In genomic region chr6:46899636-46900035, GRCh38 we compare ENCODE assay signal across 20 cellular contexts. TPM values are rescaled to one million over a fixed set of nuclear protein-coding genes. Genes with fewer than 3 reads are reported as not detected.
"Had no signal": no experiment of that assay in that cellular context is flagged by ENCODE, and none has a peak within 500 bp of the region (broad histone marks: within the 10 kb centered on the region; RNA-seq: fewer than 3 reads in every experiment).

No MANE protein-coding gene starts in this region.

- H3K9me3 Mint-ChIP-seq: activated CD4-positive, alpha-beta T cell treated with anti-CD3 and anti-CD28 coated beads, Interleukin-2, amount 10 ng/mL, durations not matched to agents 7 days and 5 days; activated naive CD4-positive, alpha-beta T cell treated with anti-CD3 and anti-CD28 coated beads, Interleukin-2, amount 10 ng/mL, durations not matched to agents 7 days and 5 days; activated T-helper 2 cell treated with anti-CD3 and anti-CD28 coated beads, Interferon-gamma antibody, Interleukin-2, Interleukin-4, amounts not matched to agents 10 μg/mL and 5 μg/mL and 100 μg/mL, durations not matched to agents 14 hours and 24 hours and 36 hours; dendritic cell treated with granulocyte-macrophage colony-stimulating factor and Interleukin-4, amounts not matched to agents 40 ng/mL and 50 ng/mL, for 4 days; effector memory CD8-positive, alpha-beta T cell; naive thymus-derived CD8-positive, alpha-beta T cell had no signal

- H3K4me3 ChIP-seq: adrenal gland, body of pancreas, smooth muscle cell had no signal

- H3K27ac Mint-ChIP-seq: activated CD4-positive, alpha-beta T cell treated with anti-CD3 and anti-CD28 coated beads, Interleukin-2, amount 10 ng/mL, durations not matched to agents 7 days and 5 days; activated naive CD4-positive, alpha-beta T cell treated with anti-CD3 and anti-CD28 coated beads, Interleukin-2, amount 10 ng/mL, durations not matched to agents 7 days and 5 days; activated T-helper 2 cell treated with anti-CD3 and anti-CD28 coated beads, Interferon-gamma antibody, Interleukin-2, Interleukin-4, amounts not matched to agents 10 μg/mL and 5 μg/mL and 100 μg/mL, durations not matched to agents 14 hours and 24 hours and 36 hours; dendritic cell treated with granulocyte-macrophage colony-stimulating factor and Interleukin-4, amounts not matched to agents 40 ng/mL and 50 ng/mL, for 4 days; effector memory CD8-positive, alpha-beta T cell; stimulated activated naive B cell treated with anti-CD40 and anti-IgM and Interleukin-4, amounts not matched to agents 10 μg/mL and 1 μg/mL and 100 μg/mL, for 72 hours had no signal

- H3K4me1 Mint-ChIP-seq: activated CD4-positive, alpha-beta T cell treated with anti-CD3 and anti-CD28 coated beads, Interleukin-2, amount 10 ng/mL, durations not matched to agents 7 days and 5 days; activated naive CD4-positive, alpha-beta T cell treated with anti-CD3 and anti-CD28 coated beads, Interleukin-2, amount 10 ng/mL, durations not matched to agents 7 days and 5 days; naive thymus-derived CD8-positive, alpha-beta T cell; stimulated activated naive B cell treated with anti-CD40 and anti-IgM and Interleukin-4, amounts not matched to agents 10 μg/mL and 1 μg/mL and 100 μg/mL, for 72 hours had no signal

- ATAC-seq: body of pancreas; effector memory CD8-positive, alpha-beta T cell; naive thymus-derived CD8-positive, alpha-beta T cell; right cardiac atrium; stimulated activated naive B cell treated with anti-CD40 and anti-IgM and Interleukin-4, amounts not matched to agents 10 μg/mL and 1 μg/mL and 100 μg/mL, for 72 hours had no signal

- DNase-seq: activated CD4-positive, alpha-beta T cell treated with anti-CD3 and anti-CD28 coated beads, Interleukin-2, amount 10 ng/mL, durations not matched to agents 7 days and 5 days; activated CD4-positive, CD25-positive, alpha-beta regulatory T cell; activated naive CD4-positive, alpha-beta T cell treated with anti-CD3 and anti-CD28 coated beads, Interleukin-2, amount 10 ng/mL, durations not matched to agents 7 days and 5 days; activated T-cell treated with anti-CD3 and anti-CD28 coated beads for 4 hours; adrenal gland; body of pancreas; effector memory CD8-positive, alpha-beta T cell; head of caudate nucleus; islet precursor cell; naive thymus-derived CD8-positive, alpha-beta T cell; posterior cingulate gyrus; right cardiac atrium; stimulated activated CD4-positive, alpha-beta T cell treated with anti-CD3 and anti-CD28 coated beads, Interleukin-1b, Interleukin-23, amount 100 ng/mL, for 48 hours; stimulated activated naive B cell treated with anti-CD40 and anti-IgM and Interleukin-4, amounts not matched to agents 10 μg/mL and 1 μg/mL and 100 μg/mL, for 72 hours had no signal

- H3K27me3 Mint-ChIP-seq: dendritic cell treated with granulocyte-macrophage colony-stimulating factor and Interleukin-4, amounts not matched to agents 40 ng/mL and 50 ng/mL, for 4 days had no signal

- H3K27ac ChIP-seq: body of pancreas had no signal

- H3K4me2 ChIP-seq: smooth muscle cell had no signal

- H3K4me3 Mint-ChIP-seq: activated CD4-positive, alpha-beta T cell treated with anti-CD3 and anti-CD28 coated beads, Interleukin-2, amount 10 ng/mL, durations not matched to agents 7 days and 5 days; activated naive CD4-positive, alpha-beta T cell treated with anti-CD3 and anti-CD28 coated beads, Interleukin-2, amount 10 ng/mL, durations not matched to agents 7 days and 5 days; dendritic cell treated with granulocyte-macrophage colony-stimulating factor and Interleukin-4, amounts not matched to agents 40 ng/mL and 50 ng/mL, for 4 days; effector memory CD8-positive, alpha-beta T cell; naive thymus-derived CD8-positive, alpha-beta T cell; stimulated activated naive B cell treated with anti-CD40 and anti-IgM and Interleukin-4, amounts not matched to agents 10 μg/mL and 1 μg/mL and 100 μg/mL, for 72 hours had no signal

- H3K9me3 ChIP-seq: adrenal gland, body of pancreas had no signal

- H3K36me3 Mint-ChIP-seq: activated naive CD4-positive, alpha-beta T cell treated with anti-CD3 and anti-CD28 coated beads, Interleukin-2, amount 10 ng/mL, durations not matched to agents 7 days and 5 days; naive thymus-derived CD8-positive, alpha-beta T cell; stimulated activated naive B cell treated with anti-CD40 and anti-IgM and Interleukin-4, amounts not matched to agents 10 μg/mL and 1 μg/mL and 100 μg/mL, for 72 hours had no signal

- H3K27me3 ChIP-seq: adrenal gland, body of pancreas had no signal

RNA-seq across cellular contexts. Expression of gene ADGRF5, which starts 22.1 kb away (rescaled TPM):
- total RNA-seq: activated CD4-positive, alpha-beta T cell treated with anti-CD3 and anti-CD28 coated beads, Interleukin-2, amount 10 ng/mL, durations not matched to agents 7 days and 5 days; activated CD8-positive, alpha-beta memory T cell treated with anti-CD3 and anti-CD28 coated beads for 36 hours; activated T-helper 2 cell treated with anti-CD3 and anti-CD28 coated beads, Interferon-gamma antibody, Interleukin-2, Interleukin-4, amounts not matched to agents 10 μg/mL and 5 μg/mL and 100 μg/mL, durations not matched to agents 14 hours and 24 hours and 36 hours; mononuclear cell; naive thymus-derived CD8-positive, alpha-beta T cell; T-helper 1 cell treated with Interleukin-12 subunit alpha and Interleukin-12 subunit beta and Interleukin-4 antibody, amounts not matched to agents 30 ng/mL and 1 ng/mL, for 36 hours had no signal
- polyA plus RNA-seq: naive thymus-derived CD8-positive, alpha-beta T cell; smooth muscle cell had no signal
